19 cellular contexts compared by ENCODE assay signal in the genomic region with DNA sequence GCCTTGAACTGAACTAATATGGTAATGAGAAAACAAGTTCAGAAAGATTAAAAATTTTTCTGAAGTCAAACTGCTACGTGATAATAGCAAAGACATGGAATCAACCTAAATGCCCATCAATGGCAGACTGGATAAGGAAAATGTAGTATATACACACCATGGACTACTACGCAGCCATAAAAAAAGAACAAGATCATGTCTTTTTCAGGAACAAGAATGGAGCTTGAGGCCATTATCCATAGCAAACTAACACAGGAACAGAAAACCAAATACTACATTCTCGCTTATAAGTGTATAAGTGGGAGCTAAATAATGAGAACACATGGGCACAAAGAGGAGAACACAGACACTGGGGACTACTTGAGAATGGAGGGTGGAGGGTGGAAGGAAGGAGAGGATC. TPM values are rescaled to one million over a fixed set of nuclear protein-coding genes. Genes with fewer than 3 reads are reported as not detected.
DNase-seq lines count a peak whose midpoint lies in the region; ATAC-seq, FAIRE-seq and TF ChIP-seq lines count a peak whose summit lies in the region.
"Had no signal": no experiment of that assay in that cellular context is flagged by ENCODE, and none has a peak within 500 bp of the region (broad histone marks: within the 10 kb centered on the region; RNA-seq: fewer than 3 reads in every experiment).

No MANE protein-coding gene starts in this region.

- no peaks in the 10 kb centered on the region for H3K27me3 Mint-ChIP-seq in activated CD4-positive, alpha-beta T cell treated with anti-CD3 and anti-CD28 coated beads for 36 hours
- no peaks in the 10 kb centered on the region for H3K27me3 Mint-ChIP-seq in activated CD4-positive, alpha-beta T cell treated with anti-CD3 and anti-CD28 coated beads, Interleukin-2, amount 10 ng/mL, durations not matched to agents 7 days and 5 days
- H3K27me3 Mint-ChIP-seq in astrocyte (ENCODE audit: low read depth, unreplicated experiment): no peaks in the 10 kb centered on the region
- H3K27me3 Mint-ChIP-seq in memory B cell: peaks cover 2% of the 10 kb centered on the region
- H3K27me3 Mint-ChIP-seq in neural progenitor cell (ENCODE audit: insufficient read depth, low read depth): peaks cover 8% of the 10 kb centered on the region

- no peaks in the 10 kb centered on the region for H3K27me3 ChIP-seq in astrocyte (ENCODE audit: insufficient read depth, low read length)
- no peaks in the 10 kb centered on the region for H3K27me3 ChIP-seq in upper lobe of left lung
- H3K27me3 ChIP-seq in neural progenitor cell: no peaks in the 10 kb centered on the region
- H3K27me3 ChIP-seq: BLaER1 had no signal

- FAIRE-seq in astrocyte (lab: Jason Lieb, UNC): no peak
- FAIRE-seq: GM12892, GM19239 had no signal

- no peak for TF ChIP-seq POLR2A in upper lobe of left lung (IDR thresholded peaks at IDR 0.05)

- no peaks in the 10 kb centered on the region for H3K4me1 ChIP-seq in HEK293 (ENCODE audit: control insufficient read depth, insufficient read depth, low read length)
- peaks cover 4% of the 10 kb centered on the region for H3K4me1 ChIP-seq in astrocyte (ENCODE audit: insufficient read depth, low read length)
- peaks cover 4 to 8% (median 6%) of the 10 kb centered on the region in 4 donors for H3K4me1 ChIP-seq in upper lobe of left lung
- H3K4me1 ChIP-seq in neural progenitor cell: no peaks in the 10 kb centered on the region

- H3K9me3 ChIP-seq in HEK293 (ENCODE audit: control insufficient read depth, insufficient read depth, low read depth, low read length): no peaks in the 10 kb centered on the region
- H3K9me3 ChIP-seq in astrocyte (ENCODE audit: insufficient read depth, low read depth, low read length): no peaks in the 10 kb centered on the region
- H3K9me3 ChIP-seq in upper lobe of left lung: no peaks in the 10 kb centered on the region
- no peaks in the 10 kb centered on the region for H3K9me3 ChIP-seq in neural progenitor cell (ENCODE audit: low read depth)
- H3K9me3 ChIP-seq: BLaER1, Caco-2 had no signal

- peaks cover 5% of the 10 kb centered on the region for H4K20me1 ChIP-seq in astrocyte (ENCODE audit: insufficient read depth, low read length)
- peaks cover 6% of the 10 kb centered on the region for H4K20me1 ChIP-seq in neural progenitor cell (ENCODE audit: low read depth)

- POLR2A ChIA-PET in activated CD4-positive, alpha-beta T cell treated with anti-CD3 and anti-CD28 coated beads for 36 hours (lab: Charles Lee): no interaction called here
- POLR2A ChIA-PET in activated CD4-positive, alpha-beta T cell treated with anti-CD3 and anti-CD28 coated beads, Interleukin-2, amount 10 ng/mL, durations not matched to agents 7 days and 5 days (lab: Charles Lee): no interaction called here
- POLR2A ChIA-PET in HEK293 (lab: Yijun Ruan, JAX): interaction anchor here (0.7 kb wide), 1 partner anchor 1500 kb away, joined by 5 read pairs; no protein-coding TSS in a partner anchor

- no peaks in the 10 kb centered on the region for H3K9me3 Mint-ChIP-seq in activated CD4-positive, alpha-beta T cell treated with anti-CD3 and anti-CD28 coated beads for 36 hours (ENCODE audit: low read depth)
- no peaks in the 10 kb centered on the region for H3K9me3 Mint-ChIP-seq in activated CD4-positive, alpha-beta T cell treated with anti-CD3 and anti-CD28 coated beads, Interleukin-2, amount 10 ng/mL, durations not matched to agents 7 days and 5 days
- H3K9me3 Mint-ChIP-seq in astrocyte (ENCODE audit: unreplicated experiment): no peaks in the 10 kb centered on the region
- H3K9me3 Mint-ChIP-seq in memory B cell: peaks cover 2% of the 10 kb centered on the region
- peaks cover 2% of the 10 kb centered on the region for H3K9me3 Mint-ChIP-seq in neural progenitor cell

- intact Hi-C loops in activated CD4-positive, alpha-beta T cell treated with anti-CD3 and anti-CD28 coated beads for 36 hours (cut with DNase I, micrococcal nuclease): loop anchor here (5.0 to 10.0 kb wide), 3 partner anchors 208 to 1440 kb away; partner anchors contain the start of gene FBXW7 (in 1 of the 2)

- TF ChIP-seq EP300 in upper lobe of left lung (IDR thresholded peaks at IDR 0.05): no peak

- H2AFZ ChIP-seq in astrocyte (ENCODE audit: low read depth, low read length) (no peak overlapping the region), neural progenitor cell (replicated peaks) (no peak overlapping the region)

- no peak for DNase-seq in activated CD4-positive, alpha-beta T cell treated with anti-CD3 and anti-CD28 coated beads for 36 hours
- no peak for DNase-seq in activated CD4-positive, alpha-beta T cell treated with anti-CD3 and anti-CD28 coated beads, Interleukin-2, amount 10 ng/mL, durations not matched to agents 7 days and 5 days
- DNase-seq in astrocyte (ENCODE audit: low read depth): no peak
- DNase-seq in memory B cell (ENCODE audit: low spot score in 2 of 2): no peak
- no peak for DNase-seq in iPS-NIHi11 (ENCODE audit: low spot score)
- DNase-seq in upper lobe of left lung: no peak
- DNase-seq in neural progenitor cell (ENCODE audit: low spot score): no peak
- DNase-seq: 8988T; AML-193; Caco-2; CD8-positive, alpha-beta memory T cell; DND-41; GDM1; GOT3; H9 had no signal

- H3K36me3 Mint-ChIP-seq in activated CD4-positive, alpha-beta T cell treated with anti-CD3 and anti-CD28 coated beads for 36 hours (ENCODE audit: low read depth): peaks cover 8% of the 10 kb centered on the region
- H3K36me3 Mint-ChIP-seq in activated CD4-positive, alpha-beta T cell treated with anti-CD3 and anti-CD28 coated beads, Interleukin-2, amount 10 ng/mL, durations not matched to agents 7 days and 5 days (ENCODE audit: low read depth): peaks cover 7% of the 10 kb centered on the region
- H3K36me3 Mint-ChIP-seq in astrocyte (ENCODE audit: low read depth, unreplicated experiment) (no peaks in the 10 kb centered on the region), memory B cell (no peaks in the 10 kb centered on the region), neural progenitor cell (peaks cover 2% of the 10 kb centered on the region)

- ATAC-seq in activated CD4-positive, alpha-beta T cell treated with anti-CD3 and anti-CD28 coated beads for 36 hours: no peak
- ATAC-seq in memory B cell (ENCODE audit: low read depth) (no peak), upper lobe of left lung (ENCODE audit: low FRiP score in 2 of 2) (no peak)

- 93 to 96% methylated on average over 3 of the region's 3 CpGs for WGBS in upper lobe of left lung, 2 donors

- H3K27ac ChIP-seq in HEK293 (ENCODE audit: extremely low read depth, low read depth, low read length) (no peak overlapping the region), astrocyte (ENCODE audit: low read depth, low read length) (no peak overlapping the region), upper lobe of left lung (no peak overlapping the region), neural progenitor cell (no peak overlapping the region)
- H3K27ac ChIP-seq: BLaER1 had no signal

- H3K36me3 ChIP-seq in HEK293 (ENCODE audit: control insufficient read depth in 2 of 2, insufficient read depth in 1 of 2, low read length in 2 of 2): peaks cover 0 to 4% of the 10 kb centered on the region in 2 experiments; a peak in 1 of 3 replicates
- H3K36me3 ChIP-seq in astrocyte (ENCODE audit: insufficient read depth, low read length): no peaks in the 10 kb centered on the region
- no peaks in the 10 kb centered on the region for H3K36me3 ChIP-seq in upper lobe of left lung
- no peaks in the 10 kb centered on the region for H3K36me3 ChIP-seq in neural progenitor cell
- H3K36me3 ChIP-seq: BLaER1 had no signal

- H3K9ac ChIP-seq in astrocyte (ENCODE audit: low read length) (no peak overlapping the region), neural progenitor cell (no peak overlapping the region)
- H3K9ac ChIP-seq: BLaER1 had no signal

- peaks cover 8% of the 10 kb centered on the region for H3K79me2 ChIP-seq in astrocyte (ENCODE audit: insufficient read depth, low read length)
- H3K79me2 ChIP-seq in neural progenitor cell (ENCODE audit: low read depth): peaks cover 8% of the 10 kb centered on the region

- no peak overlapping the region for H3K4me3 Mint-ChIP-seq in activated CD4-positive, alpha-beta T cell treated with anti-CD3 and anti-CD28 coated beads for 36 hours
- H3K4me3 Mint-ChIP-seq in activated CD4-positive, alpha-beta T cell treated with anti-CD3 and anti-CD28 coated beads, Interleukin-2, amount 10 ng/mL, durations not matched to agents 7 days and 5 days: no peak overlapping the region
- H3K4me3 Mint-ChIP-seq in astrocyte (ENCODE audit: unreplicated experiment): peak overlapping the region; percentile 2
- no peak overlapping the region for H3K4me3 Mint-ChIP-seq in memory B cell
- no peak overlapping the region for H3K4me3 Mint-ChIP-seq in neural progenitor cell
- H3K4me3 Mint-ChIP-seq: H9 had no signal

- H3K4me3 ChIP-seq in HEK293 (ENCODE audit: low read depth, low read length) (no peak overlapping the region), astrocyte (ENCODE audit: insufficient read depth, low read depth, low read length) (no peak overlapping the region), upper lobe of left lung (no peak overlapping the region), neural progenitor cell (no peak overlapping the region)
- H3K4me3 ChIP-seq: BLaER1 had no signal

- CTCF ChIA-PET in activated CD4-positive, alpha-beta T cell treated with anti-CD3 and anti-CD28 coated beads for 36 hours (lab: Charles Lee): no interaction called here
- CTCF ChIA-PET in activated CD4-positive, alpha-beta T cell treated with anti-CD3 and anti-CD28 coated beads, Interleukin-2, amount 10 ng/mL, durations not matched to agents 7 days and 5 days (lab: Charles Lee): no interaction called here
- CTCF ChIA-PET in HEK293 (lab: Yijun Ruan, JAX): no interaction called here

- peaks cover 1% of the 10 kb centered on the region for H3F3A ChIP-seq in neural progenitor cell (ENCODE audit: low read depth)

- TF ChIP-seq CTCF in HEK293 (tag by site-specific recombination; IDR thresholded peaks at IDR 0.05) (no peak), astrocyte (IDR thresholded peaks at IDR 0.05; ENCODE audit: insufficient read depth, low read depth, low read length) (no peak), upper lobe of left lung (IDR thresholded peaks at IDR 0.05) (no peak), neural progenitor cell (IDR thresholded peaks at IDR 0.05) (no peak)

- peaks cover 26% of the 10 kb centered on the region for H3K4me1 Mint-ChIP-seq in activated CD4-positive, alpha-beta T cell treated with anti-CD3 and anti-CD28 coated beads for 36 hours
- peaks cover 20% of the 10 kb centered on the region for H3K4me1 Mint-ChIP-seq in activated CD4-positive, alpha-beta T cell treated with anti-CD3 and anti-CD28 coated beads, Interleukin-2, amount 10 ng/mL, durations not matched to agents 7 days and 5 days
- H3K4me1 Mint-ChIP-seq in astrocyte (ENCODE audit: low read depth, unreplicated experiment) (no peaks in the 10 kb centered on the region), memory B cell (peaks cover 7% of the 10 kb centered on the region), neural progenitor cell (peaks cover 3% of the 10 kb centered on the region)

- peak overlapping the region; percentile 4 for H3K27ac Mint-ChIP-seq in activated CD4-positive, alpha-beta T cell treated with anti-CD3 and anti-CD28 coated beads for 36 hours
- H3K27ac Mint-ChIP-seq in activated CD4-positive, alpha-beta T cell treated with anti-CD3 and anti-CD28 coated beads, Interleukin-2, amount 10 ng/mL, durations not matched to agents 7 days and 5 days: no peak overlapping the region
- no peak overlapping the region for H3K27ac Mint-ChIP-seq in astrocyte (ENCODE audit: unreplicated experiment)
- H3K27ac Mint-ChIP-seq in memory B cell: peak overlapping the region; percentile 29
- H3K27ac Mint-ChIP-seq in neural progenitor cell: no peak overlapping the region
- H3K27ac Mint-ChIP-seq: H9 had no signal

- H3K4me2 ChIP-seq in astrocyte (ENCODE audit: low read length) (no peak overlapping the region), neural progenitor cell (no peak overlapping the region)
- H3K4me2 ChIP-seq: BLaER1 had no signal

RNA-seq across cellular contexts. Expression of gene RPS3A, which starts 4.3 kb away (rescaled TPM):
- 1,000 to 10,000 TPM; 2,077 to 2,995 TPM for total RNA-seq in activated CD4-positive, alpha-beta T cell treated with anti-CD3 and anti-CD28 coated beads for 36 hours
- 1,000 to 10,000 TPM; 1,755 to 1,802 TPM for total RNA-seq in activated CD4-positive, alpha-beta T cell treated with anti-CD3 and anti-CD28 coated beads, Interleukin-2, amount 10 ng/mL, durations not matched to agents 7 days and 5 days
- 1,230 and 1,351 TPM in 2 replicates for total RNA-seq in astrocyte
- 1,000 to 10,000 TPM in 5 of 6 donors, 100 to 1,000 TPM in 1; 887 to 2,310 (median 1,343) TPM for total RNA-seq in upper lobe of left lung
- 6,330 and 9,356 TPM in 2 replicates for total RNA-seq in neural progenitor cell (ENCODE audit: low replicate concordance)

Comparison
In these comparisons a context has a peak if more than half of its experiments do, and no peak if none do; other contexts are left out.
1. H3K27ac Mint-ChIP-seq: peak in activated CD4-positive, alpha-beta T cell treated with anti-CD3 and anti-CD28 coated beads for 36 hours (single experiment) and memory B cell (single experiment); none in activated CD4-positive, alpha-beta T cell treated with anti-CD3 and anti-CD28 coated beads, Interleukin-2, amount 10 ng/mL, durations not matched to agents 7 days and 5 days (single experiment), astrocyte (single experiment) and neural progenitor cell (single experiment).